In the genomic region with DNA sequence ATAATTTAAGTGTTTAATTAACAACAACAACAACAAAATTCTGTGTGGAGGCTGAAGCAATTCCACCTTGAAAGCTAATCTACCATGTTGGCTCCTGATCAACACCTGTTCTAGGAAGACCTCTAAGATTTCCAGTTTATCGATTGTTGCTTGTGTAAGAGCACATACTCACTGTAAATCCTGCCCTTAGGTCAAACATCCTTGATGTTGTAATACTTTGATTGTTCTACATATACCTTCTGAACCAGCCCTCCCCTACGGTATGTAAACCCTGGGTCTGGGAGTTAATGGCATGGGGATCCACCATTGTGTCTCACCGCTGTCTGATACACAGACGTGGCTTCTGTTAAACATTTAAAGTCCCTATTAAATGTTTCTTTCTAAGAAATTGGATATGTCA, we compare ENCODE assay signal across 1 cellular context.
TF ChIP-seq lines count a peak whose summit lies in the region.

No MANE protein-coding gene starts in this region.

TF ChIP-seq in HepG2, 621 proteins besides CTCF, POLR2A, EP300 and RAD21 (continued from another document and continues in another):
- no peak for TF ChIP-seq ZNF605 (CRISPR knock-in tag; IDR thresholded peaks at IDR 0.05)
- TF ChIP-seq IRX3 (CRISPR knock-in tag; IDR thresholded peaks at IDR 0.05; ENCODE audit: borderline replicate concordance, low read depth): no peak
- no peak for TF ChIP-seq XRCC5 (optimal IDR thresholded peaks at IDR 0.05; ENCODE audit: low read length)
- no peak for TF ChIP-seq ZNF740 (CRISPR knock-in tag; IDR thresholded peaks at IDR 0.05)
- TF ChIP-seq ARNT2 (CRISPR knock-in tag; IDR thresholded peaks at IDR 0.05; ENCODE audit: low read depth): no peak
- peak; percentile 97 for TF ChIP-seq ONECUT2 (CRISPR knock-in tag; IDR thresholded peaks at IDR 0.05)
- no peak for TF ChIP-seq TOE1 (CRISPR knock-in tag; IDR thresholded peaks at IDR 0.05)
- TF ChIP-seq TSC22D2 (CRISPR knock-in tag; IDR thresholded peaks at IDR 0.05; ENCODE audit: borderline replicate concordance): no peak
- TF ChIP-seq GABPB1 (CRISPR knock-in tag; IDR thresholded peaks at IDR 0.05): no peak
- TF ChIP-seq ARNT (IDR thresholded peaks at IDR 0.05): no peak
- no peak for TF ChIP-seq ZNF761 (CRISPR knock-in tag; conservative IDR thresholded peaks at IDR 0.05)
- TF ChIP-seq MEF2D (CRISPR knock-in tag; IDR thresholded peaks at IDR 0.05): no peak
- TF ChIP-seq ZMAT3 (CRISPR knock-in tag; conservative IDR thresholded peaks at IDR 0.05): no peak
- TF ChIP-seq MAZ (IDR thresholded peaks at IDR 0.05; ENCODE audit: borderline replicate concordance, low read depth, low read length): no peak
- TF ChIP-seq MAZ (CRISPR knock-in tag; IDR thresholded peaks at IDR 0.05; ENCODE audit: low read depth): no peak
- TF ChIP-seq RBFOX2 (IDR thresholded peaks at IDR 0.05; ENCODE audit: low read depth, low read length): no peak
- no peak for TF ChIP-seq ARNTL (CRISPR knock-in tag; IDR thresholded peaks at IDR 0.05)
- no peak for TF ChIP-seq ZFY (CRISPR knock-in tag; IDR thresholded peaks at IDR 0.05)
- no peak for TF ChIP-seq SYNCRIP (IDR thresholded peaks at IDR 0.05; ENCODE audit: insufficient read depth, low read depth, low read length)
- TF ChIP-seq ZNF484 (CRISPR knock-in tag; IDR thresholded peaks at IDR 0.05; ENCODE audit: borderline replicate concordance, low read depth): no peak
- TF ChIP-seq ETS1 (CRISPR knock-in tag; IDR thresholded peaks at IDR 0.05): no peak
- no peak for TF ChIP-seq ZNF451 (CRISPR knock-in tag; IDR thresholded peaks at IDR 0.05)
- no peak for TF ChIP-seq ZFP1 (CRISPR knock-in tag; IDR thresholded peaks at IDR 0.05)
- TF ChIP-seq NFKBIZ (CRISPR knock-in tag; IDR thresholded peaks at IDR 0.05): no peak
- TF ChIP-seq, protein P1, sequence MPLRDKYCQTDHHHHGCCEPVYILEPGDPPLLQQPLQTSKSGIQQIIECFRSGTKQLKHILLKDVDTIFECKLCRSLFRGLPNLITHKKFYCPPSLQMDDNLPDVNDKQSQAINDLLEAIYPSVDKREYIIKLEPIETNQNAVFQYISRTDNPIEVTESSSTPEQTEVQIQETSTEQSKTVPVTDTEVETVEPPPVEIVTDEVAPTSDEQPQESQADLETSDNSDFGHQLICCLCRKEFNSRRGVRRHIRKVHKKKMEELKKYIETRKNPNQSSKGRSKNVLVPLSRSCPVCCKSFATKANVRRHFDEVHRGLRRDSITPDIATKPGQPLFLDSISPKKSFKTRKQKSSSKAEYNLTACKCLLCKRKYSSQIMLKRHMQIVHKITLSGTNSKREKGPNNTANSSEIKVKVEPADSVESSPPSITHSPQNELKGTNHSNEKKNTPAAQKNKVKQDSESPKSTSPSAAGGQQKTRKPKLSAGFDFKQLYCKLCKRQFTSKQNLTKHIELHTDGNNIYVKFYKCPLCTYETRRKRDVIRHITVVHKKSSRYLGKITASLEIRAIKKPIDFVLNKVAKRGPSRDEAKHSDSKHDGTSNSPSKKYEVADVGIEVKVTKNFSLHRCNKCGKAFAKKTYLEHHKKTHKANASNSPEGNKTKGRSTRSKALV (CRISPR knock-in tag; IDR thresholded peaks at IDR 0.05): no peak
- peak; percentile 77 for TF ChIP-seq ZMYM4 (CRISPR knock-in tag; IDR thresholded peaks at IDR 0.05)
- no peak for TF ChIP-seq HNRNPK (IDR thresholded peaks at IDR 0.05; ENCODE audit: low read depth, low read length, poor library complexity, severe bottlenecking)
- peak; percentile 45; the same call in 1 of the 2 replicates for TF ChIP-seq PITX1 (CRISPR knock-in tag; IDR thresholded peaks at IDR 0.05)
- TF ChIP-seq, protein P2, sequence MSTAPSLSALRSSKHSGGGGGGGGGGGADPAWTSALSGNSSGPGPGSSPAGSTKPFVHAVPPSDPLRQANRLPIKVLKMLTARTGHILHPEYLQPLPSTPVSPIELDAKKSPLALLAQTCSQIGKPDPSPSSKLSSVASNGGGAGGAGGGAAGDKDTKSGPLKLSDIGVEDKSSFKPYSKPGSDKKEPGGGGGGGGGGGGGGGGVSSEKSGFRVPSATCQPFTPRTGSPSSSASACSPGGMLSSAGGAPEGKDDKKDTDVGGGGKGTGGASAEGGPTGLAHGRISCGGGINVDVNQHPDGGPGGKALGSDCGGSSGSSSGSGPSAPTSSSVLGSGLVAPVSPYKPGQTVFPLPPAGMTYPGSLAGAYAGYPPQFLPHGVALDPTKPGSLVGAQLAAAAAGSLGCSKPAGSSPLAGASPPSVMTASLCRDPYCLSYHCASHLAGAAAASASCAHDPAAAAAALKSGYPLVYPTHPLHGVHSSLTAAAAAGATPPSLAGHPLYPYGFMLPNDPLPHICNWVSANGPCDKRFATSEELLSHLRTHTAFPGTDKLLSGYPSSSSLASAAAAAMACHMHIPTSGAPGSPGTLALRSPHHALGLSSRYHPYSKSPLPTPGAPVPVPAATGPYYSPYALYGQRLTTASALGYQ (CRISPR knock-in tag; IDR thresholded peaks at IDR 0.05): no peak
- TF ChIP-seq ZNF850 (CRISPR knock-in tag; conservative IDR thresholded peaks at IDR 0.05): no peak
- no peak for TF ChIP-seq ZFP90 (CRISPR knock-in tag; IDR thresholded peaks at IDR 0.05; ENCODE audit: borderline replicate concordance)
- TF ChIP-seq PBX2 (CRISPR knock-in tag; IDR thresholded peaks at IDR 0.05): no peak
- no peak for TF ChIP-seq ZNF30 (CRISPR knock-in tag; IDR thresholded peaks at IDR 0.05)
- TF ChIP-seq ADNP (CRISPR knock-in tag; IDR thresholded peaks at IDR 0.05): no peak
- TF ChIP-seq NR1H2 (CRISPR knock-in tag; IDR thresholded peaks at IDR 0.05; ENCODE audit: borderline replicate concordance, low read depth): no peak
- no peak for TF ChIP-seq XBP1 (CRISPR knock-in tag; IDR thresholded peaks at IDR 0.05)
- no peak for TF ChIP-seq SNRNP70 (IDR thresholded peaks at IDR 0.05; ENCODE audit: low read depth, low read length)
- TF ChIP-seq ZNF883 (CRISPR knock-in tag; IDR thresholded peaks at IDR 0.05; ENCODE audit: not compliant biosample characterization): no peak
- TF ChIP-seq PPARG (CRISPR knock-in tag; conservative IDR thresholded peaks at IDR 0.05): peak; percentile 32; the same call in 1 of the 2 replicates
- TF ChIP-seq MTF2 (CRISPR knock-in tag; IDR thresholded peaks at IDR 0.05; ENCODE audit: borderline replicate concordance): no peak
- TF ChIP-seq UBTF (CRISPR knock-in tag; IDR thresholded peaks at IDR 0.05): no peak
- no peak for TF ChIP-seq HMGA1 (CRISPR knock-in tag; conservative IDR thresholded peaks at IDR 0.05)
- no peak for TF ChIP-seq SIN3B (IDR thresholded peaks at IDR 0.05; ENCODE audit: low read length)
- TF ChIP-seq ZNF510 (CRISPR knock-in tag; IDR thresholded peaks at IDR 0.05; ENCODE audit: low read depth): no peak
- no peak for TF ChIP-seq SMARCE1 (IDR thresholded peaks at IDR 0.05; ENCODE audit: borderline replicate concordance)
- no peak for TF ChIP-seq MAFF (IDR thresholded peaks at IDR 0.05; ENCODE audit: low read depth, low read length)
- TF ChIP-seq BRCA1 (CRISPR knock-in tag; IDR thresholded peaks at IDR 0.05): no peak
- TF ChIP-seq SATB2 (CRISPR knock-in tag; IDR thresholded peaks at IDR 0.05): no peak
- no peak for TF ChIP-seq ZNF577 (CRISPR knock-in tag; IDR thresholded peaks at IDR 0.05; ENCODE audit: borderline replicate concordance, low read depth)
- no peak for TF ChIP-seq HNF1B (CRISPR knock-in tag; IDR thresholded peaks at IDR 0.05)
- no peak for TF ChIP-seq CC2D1A (CRISPR knock-in tag; IDR thresholded peaks at IDR 0.05)
- no peak for TF ChIP-seq TGIF2 (CRISPR knock-in tag; IDR thresholded peaks at IDR 0.05)
- no peak for TF ChIP-seq RFX3 (CRISPR knock-in tag; IDR thresholded peaks at IDR 0.05)
- TF ChIP-seq ZNF703 (CRISPR knock-in tag; IDR thresholded peaks at IDR 0.05; ENCODE audit: borderline replicate concordance): no peak
- no peak for TF ChIP-seq ATF7 (IDR thresholded peaks at IDR 0.05)
- TF ChIP-seq ATF7 (CRISPR knock-in tag; IDR thresholded peaks at IDR 0.05): no peak
- TF ChIP-seq GATAD1 (CRISPR knock-in tag; IDR thresholded peaks at IDR 0.05): peak; percentile 36; the same call in 1 of the 2 replicates
- TF ChIP-seq TBL1XR1 (IDR thresholded peaks at IDR 0.05; ENCODE audit: borderline replicate concordance, low read length, partially characterized antibody): no peak
- no peak for TF ChIP-seq ZNF616 (CRISPR knock-in tag; IDR thresholded peaks at IDR 0.05; ENCODE audit: low read depth)
- no peak for TF ChIP-seq ZMAT5 (CRISPR knock-in tag; IDR thresholded peaks at IDR 0.05; ENCODE audit: borderline replicate concordance, low read depth)
- TF ChIP-seq, protein P3, sequence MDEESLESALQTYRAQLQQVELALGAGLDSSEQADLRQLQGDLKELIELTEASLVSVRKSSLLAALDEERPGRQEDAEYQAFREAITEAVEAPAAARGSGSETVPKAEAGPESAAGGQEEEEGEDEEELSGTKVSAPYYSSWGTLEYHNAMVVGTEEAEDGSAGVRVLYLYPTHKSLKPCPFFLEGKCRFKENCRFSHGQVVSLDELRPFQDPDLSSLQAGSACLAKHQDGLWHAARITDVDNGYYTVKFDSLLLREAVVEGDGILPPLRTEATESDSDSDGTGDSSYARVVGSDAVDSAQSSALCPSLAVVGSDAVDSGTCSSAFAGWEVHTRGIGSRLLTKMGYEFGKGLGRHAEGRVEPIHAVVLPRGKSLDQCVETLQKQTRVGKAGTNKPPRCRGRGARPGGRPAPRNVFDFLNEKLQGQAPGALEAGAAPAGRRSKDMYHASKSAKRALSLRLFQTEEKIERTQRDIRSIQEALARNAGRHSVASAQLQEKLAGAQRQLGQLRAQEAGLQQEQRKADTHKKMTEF (CRISPR knock-in tag; IDR thresholded peaks at IDR 0.05): peak; percentile 33; the same call in 1 of the 2 replicates
- peak; percentile 87 for TF ChIP-seq HMG20A (CRISPR knock-in tag; IDR thresholded peaks at IDR 0.05; ENCODE audit: borderline replicate concordance)
- no peak for TF ChIP-seq KDM3A (CRISPR knock-in tag; IDR thresholded peaks at IDR 0.05; ENCODE audit: low read depth)
- peak; percentile 96 for TF ChIP-seq BCL6 (CRISPR knock-in tag; IDR thresholded peaks at IDR 0.05)
